Comparison of ENCODE assay signal across 11 cellular contexts in the genomic region with DNA sequence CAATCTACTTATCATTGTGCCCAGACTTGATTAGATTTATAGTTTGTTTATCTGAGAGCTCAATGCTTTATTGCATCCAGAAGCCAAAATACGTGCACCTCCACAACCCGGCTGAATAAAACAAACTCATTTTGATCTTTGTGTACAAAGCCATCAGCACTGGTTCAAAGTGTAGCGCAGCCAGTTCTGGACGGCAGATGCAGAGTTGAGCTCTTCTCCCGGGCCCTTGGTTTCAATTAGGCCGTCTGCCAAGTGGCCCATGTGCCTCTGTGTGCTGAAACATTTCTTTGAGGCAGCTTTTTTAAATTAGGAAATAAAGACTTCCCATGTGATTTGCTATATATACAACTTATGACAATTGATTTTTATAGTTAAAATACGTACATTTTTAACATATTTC.
DNase-seq lines count a peak whose midpoint lies in the region; TF ChIP-seq lines count a peak whose summit lies in the region.
"Had no signal": no experiment of that assay in that cellular context is flagged by ENCODE, and none has a peak within 500 bp of the region (broad histone marks: within the 10 kb centered on the region; RNA-seq: fewer than 3 reads in every experiment).

No MANE protein-coding gene starts in this region.

- H3K9me3 Mint-ChIP-seq in osteocyte (ENCODE audit: unreplicated experiment): no peaks in the 10 kb centered on the region
- H3K9me3 Mint-ChIP-seq: WTC11 had no signal

- no peak overlapping the region for H3K4me2 ChIP-seq in smooth muscle cell

- WGBS in smooth muscle cell (ENCODE audit: low lambda C conversion rate): 42% methylated on average over 7 of the region's 7 CpGs

- H3K79me2 ChIP-seq in smooth muscle cell (ENCODE audit: low read depth): no peaks in the 10 kb centered on the region

- no peaks in the 10 kb centered on the region for H3K36me3 Mint-ChIP-seq in osteocyte (ENCODE audit: unreplicated experiment)
- H3K36me3 Mint-ChIP-seq: WTC11 had no signal

- no peak overlapping the region for H3K9ac ChIP-seq in smooth muscle cell (ENCODE audit: low read depth)

- TF ChIP-seq CTCF in smooth muscle cell (IDR thresholded peaks at IDR 0.05; ENCODE audit: borderline replicate concordance, insufficient read depth, poor library complexity, severe bottlenecking): no peak
- TF ChIP-seq CTCF in osteocyte (IDR thresholded peaks at IDR 0.05): no peak

- no peaks in the 10 kb centered on the region for H3K27me3 ChIP-seq in smooth muscle cell (ENCODE audit: low read depth)

- H3K4me3 Mint-ChIP-seq in osteocyte (ENCODE audit: unreplicated experiment): no peak overlapping the region
- H3K4me3 Mint-ChIP-seq: WTC11 had no signal

- no peaks in the 10 kb centered on the region for H3F3A ChIP-seq in smooth muscle cell (ENCODE audit: low read depth)

- peaks cover 8% of the 10 kb centered on the region for H3K27me3 Mint-ChIP-seq in osteocyte (ENCODE audit: unreplicated experiment)

- H3K27ac ChIP-seq in smooth muscle cell (ENCODE audit: low read depth): no peak overlapping the region
- H3K27ac ChIP-seq: dorsolateral prefrontal cortex, right lobe of liver had no signal

- peak overlapping the region; percentile 47 for H2AFZ ChIP-seq in smooth muscle cell (ENCODE audit: low read depth)

- no peaks in the 10 kb centered on the region for H3K9me3 ChIP-seq in smooth muscle cell (replicated peaks; ENCODE audit: low read depth)
- H3K9me3 ChIP-seq: right lobe of liver had no signal

- H3K27ac Mint-ChIP-seq in osteocyte (ENCODE audit: unreplicated experiment): no peak overlapping the region
- H3K27ac Mint-ChIP-seq: WTC11 had no signal

- DNase-seq in NCI-H2196 (lab: John Stamatoyannopoulos, UW; ENCODE audit: unreplicated experiment) (peak; percentile 3), NCI-H2196 treated with DMSO at 0.1 percent for 48 hours (lab: John Stamatoyannopoulos, UW; ENCODE audit: unreplicated experiment) (no peak), NCI-H510A treated with DMSO at 0.1 percent for 48 hours (lab: John Stamatoyannopoulos, UW) (peak; percentile 57), fibroblast of the conjunctiva (ENCODE audit: low read depth) (peak; percentile 50), smooth muscle cell (lab: John Stamatoyannopoulos, UW; ENCODE audit: unreplicated experiment) (no peak), osteocyte (ENCODE audit: extremely low spot score, unreplicated experiment) (no peak), HPDE6-E6E7 (ENCODE audit: extremely low spot score) (no peak), NCI-H2227 treated with DMSO at 0.1 percent for 48 hours (lab: John Stamatoyannopoulos, UW) (no peak)
- DNase-seq: right lobe of liver had no signal

- no peak overlapping the region for H3K4me3 ChIP-seq in smooth muscle cell
- H3K4me3 ChIP-seq: dorsolateral prefrontal cortex, right lobe of liver had no signal

- H4K20me1 ChIP-seq in smooth muscle cell (ENCODE audit: low read depth): no peaks in the 10 kb centered on the region

- H3K4me1 ChIP-seq in smooth muscle cell (ENCODE audit: low read depth): no peaks in the 10 kb centered on the region
- H3K4me1 ChIP-seq: right lobe of liver had no signal

- no peaks in the 10 kb centered on the region for H3K36me3 ChIP-seq in smooth muscle cell (ENCODE audit: low read depth)
- H3K36me3 ChIP-seq: right lobe of liver had no signal

- no peaks in the 10 kb centered on the region for H3K4me1 Mint-ChIP-seq in osteocyte (ENCODE audit: unreplicated experiment)
- H3K4me1 Mint-ChIP-seq: WTC11 had no signal

Comparison
In these comparisons a context has a peak if more than half of its experiments do, and no peak if none do; other contexts are left out.
1. DNase-seq: peak in NCI-H2196 (single experiment), NCI-H510A treated with DMSO at 0.1 percent for 48 hours (single experiment) and fibroblast of the conjunctiva (single experiment); none in NCI-H2196 treated with DMSO at 0.1 percent for 48 hours (single experiment), smooth muscle cell (single experiment), osteocyte (single experiment), HPDE6-E6E7 (single experiment) and NCI-H2227 treated with DMSO at 0.1 percent for 48 hours (single experiment).